20 cellular contexts compared by ENCODE assay signal in the genomic region with DNA sequence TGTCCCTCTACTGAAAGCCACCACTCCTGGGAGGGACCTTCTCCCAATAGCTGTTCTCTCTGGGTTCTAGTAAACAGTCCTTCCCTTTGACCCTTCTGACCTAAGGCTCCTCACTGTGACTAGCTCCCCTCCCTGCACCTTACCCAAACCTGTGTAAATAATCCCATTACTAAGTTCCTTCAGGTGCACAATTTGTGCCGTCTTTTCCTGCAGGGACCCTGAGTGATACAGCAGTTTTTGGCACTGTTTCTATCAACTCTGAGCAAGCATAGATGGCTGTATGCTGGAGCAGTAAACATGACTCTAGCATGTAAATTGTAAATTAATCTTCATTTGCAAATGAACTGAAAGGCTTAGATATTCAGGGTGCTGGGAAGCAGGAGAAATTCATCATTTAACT.
DNase-seq lines count a peak whose midpoint lies in the region; ATAC-seq and TF ChIP-seq lines count a peak whose summit lies in the region.
"Had no signal": no experiment of that assay in that cellular context is flagged by ENCODE, and none has a peak within 500 bp of the region (broad histone marks: within the 10 kb centered on the region; RNA-seq: fewer than 3 reads in every experiment).

No MANE protein-coding gene starts in this region.

- TF ChIP-seq EP300 in gastroesophageal sphincter (IDR thresholded peaks at IDR 0.05) (no peak), sigmoid colon (IDR thresholded peaks at IDR 0.05) (no peak)

- no peaks in the 10 kb centered on the region for H3K9me3 ChIP-seq in left ventricle myocardium inferior (replicated peaks)
- H3K9me3 ChIP-seq in gastroesophageal sphincter, result no peaks in the 10 kb centered on the region
- no peaks in the 10 kb centered on the region for H3K9me3 ChIP-seq in sigmoid colon
- no peaks in the 10 kb centered on the region for H3K9me3 ChIP-seq in aorta (ENCODE audit: control insufficient read depth, low read length)
- H3K9me3 ChIP-seq in prostate gland, result no peaks in the 10 kb centered on the region
- H3K9me3 ChIP-seq: BLaER1, breast epithelium had no signal

- no peaks in the 10 kb centered on the region for H3K4me1 Mint-ChIP-seq in activated T-helper 1 cell treated with anti-CD3 and anti-CD28 coated beads, Interleukin-12 subunit alpha, Interleukin-12 subunit beta, Interleukin-2, Interleukin-4 antibody, amounts not matched to agents 30 ng/mL and 10 ng/mL and 1 ng/mL, durations not matched to agents 14 hours and 24 hours and 36 hours (ENCODE audit: low read depth)
- H3K4me1 Mint-ChIP-seq: activated naive CD8-positive, alpha-beta T cell treated with anti-CD3 and anti-CD28 coated beads, Interleukin-2, amount 10 ng/mL, durations not matched to agents 7 days and 5 days had no signal

- TF ChIP-seq CTCF in left ventricle myocardium inferior (IDR thresholded peaks at IDR 0.05; ENCODE audit: borderline replicate concordance) (no peak), gastroesophageal sphincter (IDR thresholded peaks at IDR 0.05) (no peak), sigmoid colon (IDR thresholded peaks at IDR 0.05) (no peak), prostate gland (IDR thresholded peaks at IDR 0.05) (no peak)

- no peak overlapping the region for H3K4me3 Mint-ChIP-seq in activated T-helper 1 cell treated with anti-CD3 and anti-CD28 coated beads, Interleukin-12 subunit alpha, Interleukin-12 subunit beta, Interleukin-2, Interleukin-4 antibody, amounts not matched to agents 30 ng/mL and 10 ng/mL and 1 ng/mL, durations not matched to agents 14 hours and 24 hours and 36 hours
- H3K4me3 Mint-ChIP-seq: activated naive CD8-positive, alpha-beta T cell treated with anti-CD3 and anti-CD28 coated beads, Interleukin-2, amount 10 ng/mL, durations not matched to agents 7 days and 5 days; neural progenitor cell; stimulated activated naive CD8-positive, alpha-beta T cell treated with anti-CD3 and anti-CD28 coated beads, Interleukin-15, Interleukin-2, amounts not matched to agents 100 ng/mL and 50 ng/mL, for 24 hours; T-helper 1 cell treated with Interleukin-12 subunit alpha and Interleukin-12 subunit beta and Interleukin-4 antibody, amounts not matched to agents 30 μg/mL and 1 μg/mL, for 36 hours had no signal

- intact Hi-C loops in left ventricle myocardium inferior (cut with micrococcal nuclease), result loop anchor here (5.0 kb wide), 1 partner anchor 39 kb away; no protein-coding TSS in a partner anchor
- intact Hi-C loops in Right ventricle myocardium inferior (cut with DNase I), result no loop called here
- intact Hi-C loops in sigmoid colon (cut with DNase I), result no loop called here
- intact Hi-C loops in aorta (cut with DNase I), result no loop called here
- intact Hi-C loops in activated T-helper 1 cell treated with anti-CD3 and anti-CD28 coated beads, Interleukin-12 subunit alpha, Interleukin-12 subunit beta, Interleukin-2, Interleukin-4 antibody, amounts not matched to agents 30 ng/mL and 10 ng/mL and 1 ng/mL, durations not matched to agents 14 hours and 24 hours and 36 hours (cut with micrococcal nuclease), result no loop called here
- intact Hi-C loops in prostate gland (cut with DNase I), result no loop called here

- H3K36me3 ChIP-seq in left ventricle myocardium inferior, result peaks cover 20% of the 10 kb centered on the region
- no peaks in the 10 kb centered on the region for H3K36me3 ChIP-seq in gastroesophageal sphincter
- H3K36me3 ChIP-seq in sigmoid colon, result no peaks in the 10 kb centered on the region
- H3K36me3 ChIP-seq in aorta (ENCODE audit: control insufficient read depth in 1 of 2, insufficient read depth in 2 of 2, low read length in 1 of 2), result no peaks in the 10 kb centered on the region
- H3K36me3 ChIP-seq in prostate gland, result no peaks in the 10 kb centered on the region
- H3K36me3 ChIP-seq: breast epithelium, neural progenitor cell had no signal

- H3K4me1 ChIP-seq in left ventricle myocardium inferior (peaks cover 100% of the 10 kb centered on the region), gastroesophageal sphincter (peaks cover 34 to 98% (median 59%) of the 10 kb centered on the region in 3 donors), sigmoid colon (peaks cover 0 to 94% (median 75%) of the 10 kb centered on the region in 4 donors), aorta (ENCODE audit: control insufficient read depth in 1 of 2, insufficient read depth in 2 of 2, low read length in 2 of 2) (peaks cover 6 to 18% of the 10 kb centered on the region in 2 donors), prostate gland (replicated peaks) (peaks cover 8% of the 10 kb centered on the region)
- H3K4me1 ChIP-seq: BLaER1 had no signal

- no peaks in the 10 kb centered on the region for H3K27me3 Mint-ChIP-seq in activated T-helper 1 cell treated with anti-CD3 and anti-CD28 coated beads, Interleukin-12 subunit alpha, Interleukin-12 subunit beta, Interleukin-2, Interleukin-4 antibody, amounts not matched to agents 30 ng/mL and 10 ng/mL and 1 ng/mL, durations not matched to agents 14 hours and 24 hours and 36 hours (ENCODE audit: insufficient read depth)
- H3K27me3 Mint-ChIP-seq: activated naive CD8-positive, alpha-beta T cell treated with anti-CD3 and anti-CD28 coated beads, Interleukin-2, amount 10 ng/mL, durations not matched to agents 7 days and 5 days; stimulated activated naive CD8-positive, alpha-beta T cell treated with anti-CD3 and anti-CD28 coated beads, Interleukin-15, Interleukin-2, amounts not matched to agents 100 ng/mL and 50 ng/mL, for 24 hours had no signal

- no peak overlapping the region for H3K27ac Mint-ChIP-seq in activated T-helper 1 cell treated with anti-CD3 and anti-CD28 coated beads, Interleukin-12 subunit alpha, Interleukin-12 subunit beta, Interleukin-2, Interleukin-4 antibody, amounts not matched to agents 30 ng/mL and 10 ng/mL and 1 ng/mL, durations not matched to agents 14 hours and 24 hours and 36 hours
- H3K27ac Mint-ChIP-seq: activated naive CD8-positive, alpha-beta T cell treated with anti-CD3 and anti-CD28 coated beads, Interleukin-2, amount 10 ng/mL, durations not matched to agents 7 days and 5 days; neural progenitor cell; stimulated activated naive CD8-positive, alpha-beta T cell treated with anti-CD3 and anti-CD28 coated beads, Interleukin-15, Interleukin-2, amounts not matched to agents 100 ng/mL and 50 ng/mL, for 24 hours; T-helper 1 cell treated with Interleukin-12 subunit alpha and Interleukin-12 subunit beta and Interleukin-4 antibody, amounts not matched to agents 30 μg/mL and 1 μg/mL, for 36 hours had no signal

- no peak for ATAC-seq in Right ventricle myocardium inferior
- ATAC-seq in gastroesophageal sphincter, result no peak
- no peak for ATAC-seq in aorta (ENCODE audit: low FRiP score)
- ATAC-seq in GM18502 (IDR thresholded peaks at IDR 0.05; ENCODE audit: poor library complexity, unreplicated experiment), result no peak

- no peaks in the 10 kb centered on the region for H3K9me3 Mint-ChIP-seq in activated T-helper 1 cell treated with anti-CD3 and anti-CD28 coated beads, Interleukin-12 subunit alpha, Interleukin-12 subunit beta, Interleukin-2, Interleukin-4 antibody, amounts not matched to agents 30 ng/mL and 10 ng/mL and 1 ng/mL, durations not matched to agents 14 hours and 24 hours and 36 hours
- H3K9me3 Mint-ChIP-seq: activated naive CD8-positive, alpha-beta T cell treated with anti-CD3 and anti-CD28 coated beads, Interleukin-2, amount 10 ng/mL, durations not matched to agents 7 days and 5 days; neural progenitor cell; stimulated activated naive CD8-positive, alpha-beta T cell treated with anti-CD3 and anti-CD28 coated beads, Interleukin-15, Interleukin-2, amounts not matched to agents 100 ng/mL and 50 ng/mL, for 24 hours; T-helper 1 cell treated with Interleukin-12 subunit alpha and Interleukin-12 subunit beta and Interleukin-4 antibody, amounts not matched to agents 30 μg/mL and 1 μg/mL, for 36 hours had no signal

- H3K27me3 ChIP-seq in left ventricle myocardium inferior (ENCODE audit: low read depth), result no peaks in the 10 kb centered on the region
- no peaks in the 10 kb centered on the region for H3K27me3 ChIP-seq in gastroesophageal sphincter
- no peaks in the 10 kb centered on the region for H3K27me3 ChIP-seq in sigmoid colon
- no peaks in the 10 kb centered on the region for H3K27me3 ChIP-seq in aorta (ENCODE audit: control insufficient read depth in 1 of 2, insufficient read depth in 2 of 2, low read length in 1 of 2)
- no peaks in the 10 kb centered on the region for H3K27me3 ChIP-seq in prostate gland (replicated peaks; ENCODE audit: insufficient read depth)
- H3K27me3 ChIP-seq: BLaER1, breast epithelium, neural progenitor cell had no signal

- WGBS in gastroesophageal sphincter (ENCODE audit: low coverage in 1 of 2), 2 donors, result 50% methylated on average over 1 of the region's 1 CpG; no CpG with 5 or more reads in 1 of the 2 donors
- WGBS in sigmoid colon, 2 donors, result 49 to 63% methylated on average over 1 of the region's 1 CpG
- 9 to 24% methylated on average over 1 of the region's 1 CpG for WGBS in aorta, 2 donors
- WGBS in prostate gland, result 66% methylated on average over 1 of the region's 1 CpG

- no peak for TF ChIP-seq POLR2A in gastroesophageal sphincter (IDR thresholded peaks at IDR 0.05)
- no peak for TF ChIP-seq POLR2A in sigmoid colon (IDR thresholded peaks at IDR 0.05)
- no peak for TF ChIP-seq POLR2A in prostate gland (IDR thresholded peaks at IDR 0.05)

- no peak for DNase-seq in left ventricle myocardium inferior
- DNase-seq in Right ventricle myocardium inferior (ENCODE audit: missing footprints), result no peak
- DNase-seq in sigmoid colon, result no peak
- no peak for DNase-seq in aorta
- DNase-seq in activated T-helper 1 cell treated with anti-CD3 and anti-CD28 coated beads, Interleukin-12 subunit alpha, Interleukin-12 subunit beta, Interleukin-2, Interleukin-4 antibody, amounts not matched to agents 30 ng/mL and 10 ng/mL and 1 ng/mL, durations not matched to agents 14 hours and 24 hours and 36 hours (ENCODE audit: low spot score), result no peak
- DNase-seq in prostate gland (ENCODE audit: low spot score), result no peak
- DNase-seq: activated naive CD8-positive, alpha-beta T cell treated with anti-CD3 and anti-CD28 coated beads, Interleukin-2, amount 10 ng/mL, durations not matched to agents 7 days and 5 days; GF-D8; glutamatergic neuron; midbrain; NCI-H526 treated with DMSO at 0.1 percent for 48 hours; SIG-M5; stimulated activated CD4-positive, alpha-beta T cell treated with anti-CD3 and anti-CD28 coated beads, Interleukin-1b, Interleukin-23, amount 100 ng/mL, for 48 hours had no signal

- H3K36me3 Mint-ChIP-seq in activated T-helper 1 cell treated with anti-CD3 and anti-CD28 coated beads, Interleukin-12 subunit alpha, Interleukin-12 subunit beta, Interleukin-2, Interleukin-4 antibody, amounts not matched to agents 30 ng/mL and 10 ng/mL and 1 ng/mL, durations not matched to agents 14 hours and 24 hours and 36 hours (ENCODE audit: low read depth), result peaks cover 3% of the 10 kb centered on the region
- H3K36me3 Mint-ChIP-seq: activated naive CD8-positive, alpha-beta T cell treated with anti-CD3 and anti-CD28 coated beads, Interleukin-2, amount 10 ng/mL, durations not matched to agents 7 days and 5 days had no signal

- peak overlapping the region; percentile 96 for H3K27ac ChIP-seq in left ventricle myocardium inferior (replicated peaks)
- H3K27ac ChIP-seq in gastroesophageal sphincter, result peak overlapping the region; percentile 97 to 99 (median 98)
- peak overlapping the region; percentile 91 to 99 (median 94) for H3K27ac ChIP-seq in sigmoid colon
- peak overlapping the region; percentile 95 to 96 for H3K27ac ChIP-seq in aorta (ENCODE audit: low read depth in 1 of 2, low read length in 2 of 2)
- H3K27ac ChIP-seq in prostate gland, result no peak overlapping the region
- H3K27ac ChIP-seq: BLaER1, neural progenitor cell had no signal

- H3K4me3 ChIP-seq in left ventricle myocardium inferior, result no peak overlapping the region
- peak overlapping the region; percentile 69 to 76 for H3K4me3 ChIP-seq in gastroesophageal sphincter
- no peak overlapping the region for H3K4me3 ChIP-seq in sigmoid colon
- no peak overlapping the region for H3K4me3 ChIP-seq in aorta (ENCODE audit: low read length in 2 of 2)
- H3K4me3 ChIP-seq in prostate gland, result no peak overlapping the region
- H3K4me3 ChIP-seq: BLaER1, breast epithelium, neural progenitor cell had no signal

Comparison
In these comparisons a context has a peak if more than half of its experiments do, and no peak if none do; other contexts are left out.
1. H3K27ac ChIP-seq: peak in left ventricle myocardium inferior (single experiment), gastroesophageal sphincter (4 of 4), sigmoid colon (4 of 4) and aorta (2 of 2); none in prostate gland (0 of 2).
2. H3K4me3 ChIP-seq: peak in gastroesophageal sphincter (2 of 2); none in left ventricle myocardium inferior (single experiment), sigmoid colon (0 of 4), aorta (0 of 2) and prostate gland (0 of 2).